22 cellular contexts compared by ENCODE assay signal in the genomic region with DNA sequence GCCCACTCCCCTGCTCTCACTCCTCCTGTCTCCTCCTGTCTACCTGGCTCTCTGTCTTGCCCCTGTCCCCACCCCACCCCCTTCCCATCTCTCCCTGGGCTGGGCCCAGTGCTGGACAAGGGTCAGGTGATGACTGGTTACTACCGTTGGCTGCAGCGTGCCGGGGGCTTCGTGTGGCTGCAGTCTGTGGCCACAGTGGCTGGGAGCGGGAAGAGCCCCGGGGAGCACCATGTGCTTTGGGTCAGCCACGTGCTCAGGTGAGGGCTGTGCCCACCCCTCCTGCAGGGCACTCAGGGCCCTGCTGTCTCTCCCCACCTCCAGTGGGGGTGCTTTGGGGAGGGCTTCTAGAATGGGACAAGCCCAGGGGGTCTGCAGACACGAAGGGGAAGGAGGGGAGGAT. TPM values are rescaled to one million over a fixed set of nuclear protein-coding genes. Genes with fewer than 3 reads are reported as not detected.
"Had no signal": no experiment of that assay in that cellular context is flagged by ENCODE, and none has a peak within 500 bp of the region (broad histone marks: within the 10 kb centered on the region; RNA-seq: fewer than 3 reads in every experiment).

No MANE protein-coding gene starts in this region.

- H3K36me3 ChIP-seq: colonic mucosa, left ventricle myocardium inferior, lower lobe of right lung, ovary, thoracic aorta, transverse colon had no signal

- FAIRE-seq: endothelial cell of umbilical vein, keratinocyte had no signal

- H3K27me3 Mint-ChIP-seq: naive thymus-derived CD8-positive, alpha-beta T cell had no signal

- H3K27me3 ChIP-seq: colonic mucosa, foreskin keratinocyte, ovary, stomach, transverse colon had no signal

- ATAC-seq: foreskin keratinocyte; left cardiac atrium; lower lobe of right lung; naive thymus-derived CD8-positive, alpha-beta T cell; right cardiac atrium had no signal

- H3K9me3 Mint-ChIP-seq: immature natural killer cell; naive thymus-derived CD8-positive, alpha-beta T cell had no signal

- H3K36me3 Mint-ChIP-seq: immature natural killer cell had no signal

- H3K4me1 ChIP-seq: colonic mucosa, foreskin keratinocyte had no signal

- H3K4me3 Mint-ChIP-seq: immature natural killer cell; naive thymus-derived CD8-positive, alpha-beta T cell had no signal

- DNase-seq: colonic mucosa; dermis blood vessel endothelial cell; erythroblast; foreskin keratinocyte; immature natural killer cell; left cardiac atrium; left ventricle myocardium inferior; lower lobe of right lung; mesenchymal stem cell; naive thymus-derived CD8-positive, alpha-beta T cell; ovary; right cardiac atrium; stimulated activated CD4-positive, alpha-beta T cell treated with anti-CD3 and anti-CD28 coated beads, Interleukin-4, amount 100 ng/mL, for 1 hour; stimulated activated CD8-positive, alpha-beta memory T cell treated with anti-CD3 and anti-CD28 coated beads, Interleukin-4, amount 100 ng/mL, for 48 hours; stimulated activated naive CD4-positive, alpha-beta T cell; stomach; substantia nigra; transverse colon had no signal

- H3K4me3 ChIP-seq: colonic mucosa, left ventricle myocardium inferior, lower lobe of right lung, ovary, stomach, thoracic aorta, transverse colon had no signal

- H3K9me3 ChIP-seq: colonic mucosa, left ventricle myocardium inferior, lower lobe of right lung, ovary, stomach, thoracic aorta, transverse colon had no signal

- H3K27ac ChIP-seq: colonic mucosa, foreskin keratinocyte, left ventricle myocardium inferior, lower lobe of right lung, ovary, stomach, thoracic aorta, transverse colon had no signal

- H3K27ac Mint-ChIP-seq: immature natural killer cell had no signal

RNA-seq across cellular contexts. Expression of gene NPAS1, which starts 21.2 kb away (rescaled TPM):
- total RNA-seq: left ventricle myocardium inferior had no signal
- polyA plus RNA-seq: immature natural killer cell, neural cell had no signal
